30 cellular contexts compared by ENCODE assay signal in the genomic region with DNA sequence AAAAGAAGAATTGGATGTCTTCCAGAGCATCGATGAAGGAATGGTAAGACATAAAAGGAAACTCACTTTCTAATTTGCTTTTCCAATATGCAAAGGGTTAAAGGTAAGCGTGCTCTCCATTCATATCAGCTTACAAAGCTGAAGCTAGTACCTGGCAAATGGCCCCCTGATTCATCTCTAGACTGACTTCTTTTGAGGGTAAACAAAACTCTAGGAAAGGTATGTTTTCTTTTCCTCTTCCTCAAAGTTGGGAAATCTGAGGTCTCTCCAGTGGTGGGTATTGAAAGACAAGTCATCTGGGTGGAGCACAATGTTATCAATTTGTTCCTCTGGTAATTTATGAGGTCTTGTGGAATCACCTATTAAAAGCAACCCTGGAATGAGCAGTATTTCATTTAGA.
"Had no signal": no experiment of that assay in that cellular context is flagged by ENCODE, and none has a peak within 500 bp of the region (broad histone marks: within the 10 kb centered on the region; RNA-seq: fewer than 3 reads in every experiment).

No MANE protein-coding gene starts in this region.

- H3K27ac Mint-ChIP-seq: activated B cell treated with CpG ODN at 0.5 μM for 24 hours; activated T-cell treated with anti-CD3 and anti-CD28 coated beads, Interleukin-2, amount 50 U/mL, for 72 hours; activated T-helper 17 cell treated with anti-CD3 and anti-CD28 coated beads, Interleukin-2, amount 50 U/mL, for 72 hours; brain; effector memory CD8-positive, alpha-beta T cell; T-helper 17 cell; T-helper 2 cell treated with Interferon-gamma antibody and Interleukin-4, amounts not matched to agents 5 μg/mL and 100 μg/mL, for 36 hours had no signal

- H3K4me3 ChIP-seq: ascending aorta, breast epithelium, esophagus squamous epithelium, gastroesophageal sphincter, heart right ventricle had no signal

- H3K9me3 Mint-ChIP-seq: activated B cell treated with CpG ODN at 0.5 μM for 24 hours; activated CD8-positive, alpha-beta T cell treated with anti-CD3 and anti-CD28 coated beads for 36 hours; activated T-cell treated with anti-CD3 and anti-CD28 coated beads, Interleukin-2, amount 50 U/mL, for 72 hours; brain; effector memory CD8-positive, alpha-beta T cell; T-helper 2 cell treated with Interferon-gamma antibody and Interleukin-4, amounts not matched to agents 5 μg/mL and 100 μg/mL, for 36 hours had no signal

- H3K4me1 ChIP-seq: ascending aorta, breast epithelium, esophagus squamous epithelium had no signal

- H3K4me1 Mint-ChIP-seq: activated B cell treated with CpG ODN at 0.5 μM for 24 hours, T-helper 17 cell had no signal

- ATAC-seq: effector memory CD8-positive, alpha-beta T cell; gastroesophageal sphincter; heart right ventricle; T-helper 17 cell had no signal

- H3K27me3 ChIP-seq: ascending aorta, breast epithelium, esophagus squamous epithelium, gastroesophageal sphincter, heart right ventricle had no signal

- H3K36me3 Mint-ChIP-seq: brain had no signal

- H3K4me3 Mint-ChIP-seq: activated B cell treated with CpG ODN at 0.5 μM for 24 hours; activated CD8-positive, alpha-beta T cell treated with anti-CD3 and anti-CD28 coated beads for 36 hours; activated naive CD8-positive, alpha-beta T cell; activated T-cell treated with anti-CD3 and anti-CD28 coated beads, Interleukin-2, amount 50 U/mL, for 72 hours; activated T-helper 17 cell treated with anti-CD3 and anti-CD28 coated beads, Interleukin-2, amount 50 U/mL, for 72 hours; brain; effector memory CD8-positive, alpha-beta T cell; T-helper 17 cell; T-helper 2 cell treated with Interferon-gamma antibody and Interleukin-4, amounts not matched to agents 5 μg/mL and 100 μg/mL, for 36 hours had no signal

- H3K27me3 Mint-ChIP-seq: activated B cell treated with CpG ODN at 0.5 μM for 24 hours; activated CD8-positive, alpha-beta T cell treated with anti-CD3 and anti-CD28 coated beads for 36 hours; activated naive CD8-positive, alpha-beta T cell; activated T-helper 17 cell treated with anti-CD3 and anti-CD28 coated beads, Interleukin-2, amount 50 U/mL, for 72 hours; brain; effector memory CD8-positive, alpha-beta T cell; T-helper 17 cell had no signal

- H3K36me3 ChIP-seq: ascending aorta, breast epithelium, esophagus squamous epithelium, gastroesophageal sphincter, heart right ventricle, WERI-Rb-1 had no signal

- H3K27ac ChIP-seq: ascending aorta, breast epithelium, epithelial cell of prostate, esophagus squamous epithelium, gastroesophageal sphincter, heart right ventricle, WERI-Rb-1 had no signal

- H3K9me3 ChIP-seq: ascending aorta, breast epithelium, esophagus squamous epithelium, gastroesophageal sphincter, heart right ventricle had no signal

- DNase-seq: activated B cell treated with CpG ODN at 0.5 μM for 24 hours; activated CD4-positive, alpha-beta T cell treated with anti-CD3 and anti-CD28 coated beads for 48 hours; activated CD4-positive, alpha-beta T cell treated with anti-CD3 and anti-CD28 coated beads, Interleukin-2, amount 50 U/mL, for 1 hour; activated CD4-positive, alpha-beta T cell treated with anti-CD3 and anti-CD28 coated beads, Interleukin-2, amount 50 U/mL, for 48 hours; activated CD8-positive, alpha-beta memory T cell treated with anti-CD3 and anti-CD28 coated beads for 24 hours; activated CD8-positive, alpha-beta T cell treated with anti-CD3 and anti-CD28 coated beads for 36 hours; activated effector memory CD4-positive, alpha-beta T cell treated with Interleukin-2 at 50 U/mL for 16 hours; activated gamma-delta T cell treated with Interleukin-2 at 50 U/mL for 16 hours; activated naive CD4-positive, alpha-beta T cell treated with anti-CD3 and anti-CD28 coated beads, Interleukin-2, amount 50 U/mL, for 16 hours; activated naive CD4-positive, alpha-beta T cell treated with Interleukin-2 at 50 U/mL for 16 hours; activated T-cell treated with anti-CD3 and anti-CD28 coated beads, Interleukin-2, amount 50 U/mL, for 72 hours; cortex of kidney; dermis blood vessel endothelial cell; effector CD4-positive, alpha-beta T cell; effector memory CD8-positive, alpha-beta T cell; esophagus squamous epithelium; foreskin melanocyte; heart right ventricle; T-helper 1 cell; T-helper 17 cell; T1000; WERI-Rb-1 had no signal
